ENCODE assay signal across 23 cellular contexts in genomic region chr4:143224255-143224654, GRCh38. TPM values are rescaled to one million over a fixed set of nuclear protein-coding genes. Genes with fewer than 3 reads are reported as not detected.
DNase-seq lines count a peak whose midpoint lies in the region; ATAC-seq, FAIRE-seq and TF ChIP-seq lines count a peak whose summit lies in the region.
"Had no signal": no experiment of that assay in that cellular context is flagged by ENCODE, and none has a peak within 500 bp of the region (broad histone marks: within the 10 kb centered on the region; RNA-seq: fewer than 3 reads in every experiment).

No MANE protein-coding gene starts in this region.

- H3K27me3 Mint-ChIP-seq in activated naive CD8-positive, alpha-beta T cell treated with anti-CD3 and anti-CD28 coated beads for 36 hours: no peaks in the 10 kb centered on the region
- H3K27me3 Mint-ChIP-seq: activated CD4-positive, alpha-beta T cell treated with anti-CD3 and anti-CD28 coated beads for 36 hours; CD4-positive, alpha-beta T cell; IgD-negative memory B cell; naive thymus-derived CD8-positive, alpha-beta T cell had no signal

- H3K4me3 Mint-ChIP-seq in activated naive CD8-positive, alpha-beta T cell treated with anti-CD3 and anti-CD28 coated beads for 36 hours: no peak overlapping the region
- H3K4me3 Mint-ChIP-seq: activated CD4-positive, alpha-beta T cell treated with anti-CD3 and anti-CD28 coated beads for 36 hours; activated CD8-positive, alpha-beta T cell treated with anti-CD3 and anti-CD28 coated beads, Interleukin-2, amount 10 ng/mL, durations not matched to agents 7 days and 5 days; activated naive CD4-positive, alpha-beta T cell treated with anti-CD3 and anti-CD28 coated beads for 36 hours; CD4-positive, alpha-beta T cell; IgD-negative memory B cell; naive thymus-derived CD8-positive, alpha-beta T cell had no signal

- H3K4me1 ChIP-seq in right lobe of liver (peaks cover 0 to 8% (median 0%) of the 10 kb centered on the region in 4 donors), gastrocnemius medialis (peaks cover 44 to 46% of the 10 kb centered on the region in 2 donors)
- H3K4me1 ChIP-seq: SJCRH30, testis had no signal

- ATAC-seq in right lobe of liver: peak; percentile 23 to 77 (median 54)
- ATAC-seq in gastrocnemius medialis: peak; percentile 94 to 95
- ATAC-seq: activated CD4-positive, alpha-beta T cell treated with anti-CD3 and anti-CD28 coated beads for 36 hours; activated CD8-positive, alpha-beta T cell treated with anti-CD3 and anti-CD28 coated beads, Interleukin-2, amount 10 ng/mL, durations not matched to agents 7 days and 5 days; body of pancreas; naive thymus-derived CD8-positive, alpha-beta T cell; stimulated activated naive CD8-positive, alpha-beta T cell treated with anti-CD3 and anti-CD28 coated beads, Interleukin-15, Interleukin-2, amounts not matched to agents 100 U/mL and 50 U/mL, for 24 hours had no signal

- H3K9me3 ChIP-seq in right lobe of liver (no peaks in the 10 kb centered on the region), gastrocnemius medialis (no peaks in the 10 kb centered on the region)
- H3K9me3 ChIP-seq: adrenal gland, body of pancreas, HAP-1, SJCRH30, testis had no signal

- H3K27ac ChIP-seq in right lobe of liver (peak overlapping the region in 1 of 3 donors; percentile 1), gastrocnemius medialis (peak overlapping the region in 3 of 4 donors; percentile 38 to 62 (median 43))
- H3K27ac ChIP-seq: adrenal gland, body of pancreas, SJCRH30, VCaP had no signal

- H3K4me1 Mint-ChIP-seq in activated naive CD8-positive, alpha-beta T cell treated with anti-CD3 and anti-CD28 coated beads for 36 hours: no peaks in the 10 kb centered on the region
- H3K4me1 Mint-ChIP-seq: activated CD4-positive, alpha-beta T cell treated with anti-CD3 and anti-CD28 coated beads for 36 hours; IgD-negative memory B cell had no signal

- H3K27ac Mint-ChIP-seq in activated naive CD8-positive, alpha-beta T cell treated with anti-CD3 and anti-CD28 coated beads for 36 hours: no peak overlapping the region
- H3K27ac Mint-ChIP-seq: activated CD4-positive, alpha-beta T cell treated with anti-CD3 and anti-CD28 coated beads for 36 hours; activated CD8-positive, alpha-beta T cell treated with anti-CD3 and anti-CD28 coated beads, Interleukin-2, amount 10 ng/mL, durations not matched to agents 7 days and 5 days; activated naive CD4-positive, alpha-beta T cell treated with anti-CD3 and anti-CD28 coated beads for 36 hours; CD4-positive, alpha-beta T cell; IgD-negative memory B cell had no signal

- peaks cover 12% of the 10 kb centered on the region for H3K36me3 Mint-ChIP-seq in activated naive CD8-positive, alpha-beta T cell treated with anti-CD3 and anti-CD28 coated beads for 36 hours

- 17% methylated on average over 1 of the region's 1 CpG for WGBS in right lobe of liver (ENCODE audit: insufficient coverage, low coverage, low lambda C conversion rate, missing lambda C conversion rate)

- CTCF ChIA-PET in GM10248 (lab: Yijun Ruan, JAX): interaction anchor here (1.0 to 3.2 kb wide), 6 partner anchors 11 to 278 kb away, joined by 3 to 18 read pairs (median 4); no protein-coding TSS in a partner anchor

- H3K27me3 ChIP-seq in right lobe of liver (no peaks in the 10 kb centered on the region), gastrocnemius medialis (no peaks in the 10 kb centered on the region)
- H3K27me3 ChIP-seq: adrenal gland, body of pancreas, SJCRH30, testis had no signal

- TF ChIP-seq POLR2A in right lobe of liver (IDR thresholded peaks at IDR 0.05) (no peak), gastrocnemius medialis (IDR thresholded peaks at IDR 0.05) (no peak), GM12892 (IDR thresholded peaks at IDR 0.05; ENCODE audit: low read depth, low read length) (no peak)

- FAIRE-seq in GM12892 (lab: Jason Lieb, UNC): no peak
- FAIRE-seq: D721Med had no signal

- POLR2A ChIA-PET in GM10248 (lab: Yijun Ruan, JAX): interaction anchor here (0.7 kb wide), 1 partner anchor 17 kb away, joined by 5 read pairs; no protein-coding TSS in a partner anchor

- DNase-seq in HT-29 (ENCODE audit: low spot score) (peak; percentile 12), globus pallidus (ENCODE audit: low spot score) (peak; percentile 15), right lobe of liver (no peak), gastrocnemius medialis (peak in 1 of 2 donors; percentile 14), GM12892 (ENCODE audit: insufficient read length) (no peak), GM10248 (ENCODE audit: extremely low spot score) (no peak)
- DNase-seq in activated naive CD8-positive, alpha-beta T cell treated with anti-CD3 and anti-CD28 coated beads for 36 hours: no peak
- DNase-seq: activated CD4-positive, alpha-beta T cell treated with anti-CD3 and anti-CD28 coated beads for 36 hours; activated CD8-positive, alpha-beta T cell treated with anti-CD3 and anti-CD28 coated beads, Interleukin-2, amount 10 ng/mL, durations not matched to agents 7 days and 5 days; activated naive CD4-positive, alpha-beta T cell treated with anti-CD3 and anti-CD28 coated beads for 36 hours; adrenal gland; body of pancreas; CD4-positive, alpha-beta T cell; naive thymus-derived CD8-positive, alpha-beta T cell; SJCRH30; stimulated activated CD4-positive, alpha-beta T cell treated with anti-CD3 and anti-CD28 coated beads, Interleukin-1b, Interleukin-23, amount 100 ng/mL, for 48 hours; stimulated activated naive CD8-positive, alpha-beta T cell treated with anti-CD3 and anti-CD28 coated beads, Interleukin-15, Interleukin-2, amounts not matched to agents 100 U/mL and 50 U/mL, for 24 hours; SW 1271; testis had no signal

- TF ChIP-seq CTCF in right lobe of liver (IDR thresholded peaks at IDR 0.05): no peak
- no peak for TF ChIP-seq CTCF in gastrocnemius medialis (IDR thresholded peaks at IDR 0.05 in 4 of 5, conservative IDR thresholded peaks at IDR 0.05 in 1 of 5)
- TF ChIP-seq CTCF in GM10248 (IDR thresholded peaks at IDR 0.05; ENCODE audit: control extremely low read depth, extremely low read depth, low read depth, missing control alignments): no peak

- in situ Hi-C loops in gastrocnemius medialis (cut with MboI; ENCODE audit: low sequenced_read_pairs in 4 of 4): loop anchor here in 1 of 4 donors (25.0 kb wide), 1 partner anchor 263 kb away; no protein-coding TSS in a partner anchor

- intact Hi-C loops in right lobe of liver (cut with DNase I): no loop called here
- intact Hi-C loops in gastrocnemius medialis (cut with DNase I; ENCODE audit: low total_unique reads): no loop called here

- no peaks in the 10 kb centered on the region for H3K9me3 Mint-ChIP-seq in activated naive CD8-positive, alpha-beta T cell treated with anti-CD3 and anti-CD28 coated beads for 36 hours
- H3K9me3 Mint-ChIP-seq: activated naive CD4-positive, alpha-beta T cell treated with anti-CD3 and anti-CD28 coated beads for 36 hours; CD4-positive, alpha-beta T cell; IgD-negative memory B cell; naive thymus-derived CD8-positive, alpha-beta T cell had no signal

- peaks cover 0 to 10% (median 5%) of the 10 kb centered on the region in 4 donors for H3K36me3 ChIP-seq in right lobe of liver
- peaks cover 0 to 30% of the 10 kb centered on the region in 2 donors for H3K36me3 ChIP-seq in gastrocnemius medialis
- H3K36me3 ChIP-seq: HAP-1 had no signal

- H3K4me3 ChIP-seq in right lobe of liver (no peak overlapping the region), gastrocnemius medialis (no peak overlapping the region)
- H3K4me3 ChIP-seq: adrenal gland, body of pancreas, HAP-1, SJCRH30, testis had no signal

RNA-seq across cellular contexts. Expression of gene USP38, which starts 39.5 kb away (rescaled TPM):
- total RNA-seq in HT-29 (2014; rRNA removed; shearing (Covaris generic)): 21.1 and 21.2 TPM in 2 replicates
- total RNA-seq in right lobe of liver (10 to 100 TPM; 21.0 to 24.6 (median 21.4) TPM), gastrocnemius medialis (100 to 1,000 TPM in 2 of 4 donors, 10 to 100 TPM in 2; 63.6 to 142 (median 102) TPM)
- total RNA-seq in activated naive CD8-positive, alpha-beta T cell treated with anti-CD3 and anti-CD28 coated beads for 36 hours: 10 to 100 TPM; 22.7 to 23.1 TPM
- 8.9 TPM for polyA plus RNA-seq in GM12892 (2012; ENCODE audit: missing spikeins)

Comparison
In these comparisons a context has a peak if more than half of its experiments do, and no peak if none do; other contexts are left out.
1. DNase-seq: peak in HT-29 (single experiment) and globus pallidus (single experiment); none in right lobe of liver (0 of 3), activated naive CD8-positive, alpha-beta T cell treated with anti-CD3 and anti-CD28 coated beads for 36 hours (single experiment), GM12892 (single experiment) and GM10248 (single experiment).